ENCODE assay signal across 16 cellular contexts in the genomic region with DNA sequence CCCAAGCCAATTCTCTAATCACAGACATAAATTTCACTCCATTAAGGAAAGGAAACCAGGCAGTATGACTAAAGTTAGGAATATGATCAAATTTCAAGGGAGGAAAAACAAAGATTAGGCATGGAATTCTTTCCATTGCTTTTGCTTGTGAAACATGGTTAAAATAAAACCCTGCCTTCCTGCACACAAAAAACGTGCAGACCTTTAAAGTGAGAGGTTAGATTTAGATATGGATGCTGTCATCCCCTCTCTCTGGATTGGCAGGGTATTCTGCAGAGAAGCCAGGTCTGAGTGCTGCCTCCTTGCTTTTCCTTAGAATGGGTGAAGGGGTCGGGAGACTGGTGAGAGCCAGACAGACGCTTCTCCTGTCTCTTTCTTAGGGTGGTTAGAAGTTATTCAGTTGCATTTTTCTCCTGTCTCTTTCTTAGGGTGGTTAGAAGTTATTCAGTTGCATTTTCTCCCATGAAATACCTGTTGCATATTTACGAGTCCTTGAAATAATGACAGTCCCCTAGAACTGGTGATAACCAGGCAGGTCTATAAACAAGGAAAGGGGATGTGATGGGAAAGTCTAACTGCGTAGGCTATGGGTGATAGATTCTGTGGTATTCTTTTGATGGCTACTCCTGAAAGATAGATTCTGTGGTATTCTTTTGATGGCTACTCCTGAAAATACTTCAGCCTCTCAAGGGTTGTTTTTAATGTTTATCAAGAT.
DNase-seq lines count a peak whose midpoint lies in the region; ATAC-seq and TF ChIP-seq lines count a peak whose summit lies in the region.
"Had no signal": no experiment of that assay in that cellular context is flagged by ENCODE, and none has a peak within 500 bp of the region (broad histone marks: within the 10 kb centered on the region; RNA-seq: fewer than 3 reads in every experiment).

No MANE protein-coding gene starts in this region.

- TF ChIP-seq EP300 in Ishikawa (IDR thresholded peaks at IDR 0.05; ENCODE audit: borderline replicate concordance) (peak; percentile 81), suprapubic skin (IDR thresholded peaks at IDR 0.05) (no peak)

- H3K27ac ChIP-seq in aorta (ENCODE audit: low read depth in 1 of 2, low read length in 2 of 2) (peak overlapping the region; percentile 43 to 94), suprapubic skin (no peak overlapping the region)
- H3K27ac ChIP-seq: tibial nerve had no signal

- intact Hi-C loops in aorta (cut with DNase I): loop anchor here (1.0 to 5.0 kb wide), 3 partner anchors 90 to 163 kb away; a partner anchor contains a TSS

- ATAC-seq in aorta (ENCODE audit: low FRiP score): no peak
- ATAC-seq: activated CD8-positive, alpha-beta T cell treated with anti-CD3 and anti-CD28 coated beads, Interleukin-2, amount 10 ng/mL, durations not matched to agents 7 days and 5 days; left lobe of liver; naive thymus-derived CD8-positive, alpha-beta T cell had no signal

- H3K36me3 ChIP-seq in aorta (ENCODE audit: control insufficient read depth in 1 of 2, insufficient read depth in 2 of 2, low read length in 1 of 2) (no peaks in the 10 kb centered on the region), suprapubic skin (no peaks in the 10 kb centered on the region)
- H3K36me3 ChIP-seq: tibial nerve had no signal

- H3K4me1 ChIP-seq in aorta (ENCODE audit: control insufficient read depth in 1 of 2, insufficient read depth in 2 of 2, low read length in 2 of 2): peaks cover 2 to 5% of the 10 kb centered on the region in 2 donors
- H3K4me1 ChIP-seq in suprapubic skin: peaks cover 20% of the 10 kb centered on the region

- H3K4me3 ChIP-seq in choroid plexus epithelial cell (ENCODE audit: low read depth, low read length) (no peak overlapping the region), aorta (ENCODE audit: low read length in 2 of 2) (peak overlapping the region in 1 of 2 donors; percentile 4), suprapubic skin (no peak overlapping the region)
- H3K4me3 ChIP-seq: tibial nerve had no signal

- no peak for TF ChIP-seq POLR2A in suprapubic skin (IDR thresholded peaks at IDR 0.05)

- TF ChIP-seq RAD21 in Ishikawa (IDR thresholded peaks at IDR 0.05; ENCODE audit: low read depth): no peak

- WGBS in aorta, 2 donors: 15 to 26% methylated on average over 5 of the region's 5 CpGs
- 77% methylated on average over 5 of the region's 5 CpGs for WGBS in suprapubic skin

- no peaks in the 10 kb centered on the region for H3K9me3 ChIP-seq in aorta (ENCODE audit: control insufficient read depth, low read length)
- H3K9me3 ChIP-seq in suprapubic skin: no peaks in the 10 kb centered on the region
- H3K9me3 ChIP-seq: tibial nerve had no signal

- H3K27me3 ChIP-seq in aorta (ENCODE audit: control insufficient read depth in 1 of 2, insufficient read depth in 2 of 2, low read length in 1 of 2): no peaks in the 10 kb centered on the region
- no peaks in the 10 kb centered on the region for H3K27me3 ChIP-seq in suprapubic skin
- H3K27me3 ChIP-seq: tibial nerve had no signal

- DNase-seq in choroid plexus epithelial cell (ENCODE audit: low read depth) (peak; percentile 39), left kidney (ENCODE audit: low read depth, low spot score) (peak; percentile 75), aorta (no peak), DMS153 (lab: John Stamatoyannopoulos, UW) (no peak), NCI-H1417 (lab: John Stamatoyannopoulos, UW) (no peak), suprapubic skin (ENCODE audit: low spot score in 2 of 2) (no peak)
- DNase-seq: activated CD8-positive, alpha-beta T cell treated with anti-CD3 and anti-CD28 coated beads, Interleukin-2, amount 10 ng/mL, durations not matched to agents 7 days and 5 days; activated effector memory CD4-positive, alpha-beta T cell treated with Interleukin-2 at 50 U/mL for 16 hours; MV-4-11; naive thymus-derived CD8-positive, alpha-beta T cell; retina; Right ventricle myocardium superior; stimulated activated CD8-positive, alpha-beta memory T cell treated with anti-CD3 and anti-CD28 coated beads, Interleukin-4, amount 100 ng/mL, for 48 hours had no signal

- TF ChIP-seq CTCF in choroid plexus epithelial cell (conservative IDR thresholded peaks at IDR 0.05; ENCODE audit: low read depth, low read length) (peak; percentile 9), suprapubic skin (IDR thresholded peaks at IDR 0.05) (no peak)

TF ChIP-seq in Ishikawa, 13 proteins besides CTCF, POLR2A, EP300 and RAD21:
- TF ChIP-seq EGR1 (IDR thresholded peaks at IDR 0.05) (no peak), FOXM1 (IDR thresholded peaks at IDR 0.05; ENCODE audit: borderline replicate concordance, low read depth) (peak; percentile 80), TEAD4 (IDR thresholded peaks at IDR 0.05) (peak; percentile 64), ZBTB7A (IDR thresholded peaks at IDR 0.05; ENCODE audit: low read depth) (no peak), TCF12 (IDR thresholded peaks at IDR 0.05; ENCODE audit: low read depth) (peak; percentile 49; the same call in 1 of the 2 replicates), YY1 (IDR thresholded peaks at IDR 0.05; ENCODE audit: low read depth) (no peak)
- TF ChIP-seq, protein P1, sequence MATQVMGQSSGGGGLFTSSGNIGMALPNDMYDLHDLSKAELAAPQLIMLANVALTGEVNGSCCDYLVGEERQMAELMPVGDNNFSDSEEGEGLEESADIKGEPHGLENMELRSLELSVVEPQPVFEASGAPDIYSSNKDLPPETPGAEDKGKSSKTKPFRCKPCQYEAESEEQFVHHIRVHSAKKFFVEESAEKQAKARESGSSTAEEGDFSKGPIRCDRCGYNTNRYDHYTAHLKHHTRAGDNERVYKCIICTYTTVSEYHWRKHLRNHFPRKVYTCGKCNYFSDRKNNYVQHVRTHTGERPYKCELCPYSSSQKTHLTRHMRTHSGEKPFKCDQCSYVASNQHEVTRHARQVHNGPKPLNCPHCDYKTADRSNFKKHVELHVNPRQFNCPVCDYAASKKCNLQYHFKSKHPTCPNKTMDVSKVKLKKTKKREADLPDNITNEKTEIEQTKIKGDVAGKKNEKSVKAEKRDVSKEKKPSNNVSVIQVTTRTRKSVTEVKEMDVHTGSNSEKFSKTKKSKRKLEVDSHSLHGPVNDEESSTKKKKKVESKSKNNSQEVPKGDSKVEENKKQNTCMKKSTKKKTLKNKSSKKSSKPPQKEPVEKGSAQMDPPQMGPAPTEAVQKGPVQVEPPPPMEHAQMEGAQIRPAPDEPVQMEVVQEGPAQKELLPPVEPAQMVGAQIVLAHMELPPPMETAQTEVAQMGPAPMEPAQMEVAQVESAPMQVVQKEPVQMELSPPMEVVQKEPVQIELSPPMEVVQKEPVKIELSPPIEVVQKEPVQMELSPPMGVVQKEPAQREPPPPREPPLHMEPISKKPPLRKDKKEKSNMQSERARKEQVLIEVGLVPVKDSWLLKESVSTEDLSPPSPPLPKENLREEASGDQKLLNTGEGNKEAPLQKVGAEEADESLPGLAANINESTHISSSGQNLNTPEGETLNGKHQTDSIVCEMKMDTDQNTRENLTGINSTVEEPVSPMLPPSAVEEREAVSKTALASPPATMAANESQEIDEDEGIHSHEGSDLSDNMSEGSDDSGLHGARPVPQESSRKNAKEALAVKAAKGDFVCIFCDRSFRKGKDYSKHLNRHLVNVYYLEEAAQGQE (IDR thresholded peaks at IDR 0.05; ENCODE audit: low read depth): no peak
- TF ChIP-seq, protein P2, sequence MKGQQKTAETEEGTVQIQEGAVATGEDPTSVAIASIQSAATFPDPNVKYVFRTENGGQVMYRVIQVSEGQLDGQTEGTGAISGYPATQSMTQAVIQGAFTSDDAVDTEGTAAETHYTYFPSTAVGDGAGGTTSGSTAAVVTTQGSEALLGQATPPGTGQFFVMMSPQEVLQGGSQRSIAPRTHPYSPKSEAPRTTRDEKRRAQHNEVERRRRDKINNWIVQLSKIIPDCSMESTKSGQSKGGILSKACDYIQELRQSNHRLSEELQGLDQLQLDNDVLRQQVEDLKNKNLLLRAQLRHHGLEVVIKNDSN (IDR thresholded peaks at IDR 0.05): no peak
- TF ChIP-seq, protein P3, sequence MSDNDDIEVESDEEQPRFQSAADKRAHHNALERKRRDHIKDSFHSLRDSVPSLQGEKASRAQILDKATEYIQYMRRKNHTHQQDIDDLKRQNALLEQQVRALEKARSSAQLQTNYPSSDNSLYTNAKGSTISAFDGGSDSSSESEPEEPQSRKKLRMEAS (IDR thresholded peaks at IDR 0.05): peak; percentile 34; the same call in 1 of the 2 replicates

Comparison
In these comparisons a context has a peak if more than half of its experiments do, and no peak if none do; other contexts are left out.
1. DNase-seq: peak in choroid plexus epithelial cell (single experiment) and left kidney (single experiment); none in aorta (0 of 2), DMS153 (single experiment), NCI-H1417 (0 of 3) and suprapubic skin (0 of 2).